Comparison of ENCODE assay signal across 20 cellular contexts in the genomic region with DNA sequence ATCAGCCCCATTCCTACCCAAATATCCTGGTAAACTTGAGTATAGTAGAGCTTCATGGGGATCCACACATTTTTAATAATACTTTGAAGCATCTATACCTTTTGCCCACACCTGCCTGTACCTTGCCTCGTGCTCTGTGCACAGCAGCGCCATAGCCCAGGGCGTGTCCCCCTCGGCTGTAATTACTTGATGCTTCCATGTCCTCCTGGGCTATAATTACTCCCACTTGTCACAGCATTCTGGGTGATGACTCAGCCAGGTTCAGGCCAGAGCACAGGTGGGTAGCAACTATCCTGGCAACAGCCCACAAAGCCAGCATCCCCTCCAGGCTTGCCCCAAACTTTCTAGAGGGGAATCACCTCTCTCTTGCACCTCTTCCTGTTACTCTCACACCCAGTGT. TPM values are rescaled to one million over a fixed set of nuclear protein-coding genes. Genes with fewer than 3 reads are reported as not detected.
A peak's percentile ranks its signal among the peaks of the same experiment; 100 is the strongest.
DNase-seq lines count a peak whose midpoint lies in the region; ATAC-seq and TF ChIP-seq lines count a peak whose summit lies in the region.
"Had no signal": no experiment of that assay in that cellular context is flagged by ENCODE, and none has a peak within 500 bp of the region (broad histone marks: within the 10 kb centered on the region; RNA-seq: fewer than 3 reads in every experiment).

No MANE protein-coding gene starts in this region.

- intact Hi-C loops in left colon (cut with DNase I, micrococcal nuclease): no loop called here
- intact Hi-C loops in dorsolateral prefrontal cortex (cut with DNase I): no loop called here
- intact Hi-C loops in cardiac septum (cut with DNase I): no loop called here

- ATAC-seq in left colon: peak; percentile 85
- ATAC-seq in GM19328 (IDR thresholded peaks at IDR 0.05; ENCODE audit: unreplicated experiment): no peak
- ATAC-seq: heart left ventricle, left lung, SK-N-SH treated with all-trans-retinoic acid at 6 μM for 48 hours, WTC11 had no signal

- TF ChIP-seq CTCF in dorsolateral prefrontal cortex (IDR thresholded peaks at IDR 0.05 in 54 of 56, conservative IDR thresholded peaks at IDR 0.05 in 2 of 56; ENCODE audit: low read depth in 1 of 56, partially characterized antibody in 56 of 56): no peak

- peaks cover 0 to 6% (median 0%) of the 10 kb centered on the region in 45 donors for H3K27me3 ChIP-seq in dorsolateral prefrontal cortex
- H3K27me3 ChIP-seq: adrenal gland, left lung, tibial artery had no signal

- peak; percentile 98 for DNase-seq in DMS79 (lab: John Stamatoyannopoulos, UW)
- peak; percentile 92 for DNase-seq in NCI-H146 (lab: John Stamatoyannopoulos, UW)
- peak; percentile 75 for DNase-seq in NCI-H510A (lab: John Stamatoyannopoulos, UW)
- DNase-seq in left colon: peak; percentile 42 to 49
- no peak for DNase-seq in dorsolateral prefrontal cortex
- no peak for DNase-seq in cardiac septum (ENCODE audit: low spot score)
- DNase-seq in NCI-H1048 (lab: John Stamatoyannopoulos, UW): no peak
- DNase-seq: activated CD4-positive, alpha-beta T cell treated with anti-CD3 and anti-CD28 coated beads, Interleukin-2, amount 50 U/mL, for 4 hours; activated gamma-delta T cell; adrenal gland; CD4-positive, alpha-beta T cell; heart left ventricle; HFFc6; left lung; stimulated activated naive CD4-positive, alpha-beta T cell; T-helper 9 cell; tibial artery had no signal

- H3K27ac ChIP-seq in dorsolateral prefrontal cortex: no peak overlapping the region
- H3K27ac ChIP-seq: adrenal gland, heart left ventricle, left lung, tibial artery had no signal

- H3K4me3 ChIP-seq in dorsolateral prefrontal cortex: no peak overlapping the region
- H3K4me3 ChIP-seq: adrenal gland, heart left ventricle, left lung, tibial artery had no signal

RNA-seq across cellular contexts. Expression of a gene that starts 23.7 kb away (rescaled TPM):
- total RNA-seq in left colon (10 to 100 TPM; 10.6 to 10.8 TPM), dorsolateral prefrontal cortex (10 to 100 TPM; 15.8 to 51.5 (median 33.7) TPM), cardiac septum (7.3 TPM)

Comparison
In these comparisons a context has a peak if more than half of its experiments do, and no peak if none do; other contexts are left out.
1. DNase-seq: peak in DMS79 (single experiment), NCI-H146 (single experiment), NCI-H510A (single experiment) and left colon (2 of 2); none in dorsolateral prefrontal cortex (0 of 10), cardiac septum (single experiment) and NCI-H1048 (single experiment).